ENCODE assay signal across 22 cellular contexts in genomic region chrX:22053486-22053885, GRCh38. TPM values are rescaled to one million over a fixed set of nuclear protein-coding genes. Genes with fewer than 3 reads are reported as not detected.
"Had no signal": no experiment of that assay in that cellular context is flagged by ENCODE, and none has a peak within 500 bp of the region (broad histone marks: within the 10 kb centered on the region; RNA-seq: fewer than 3 reads in every experiment).

No MANE protein-coding gene starts in this region.

- DNase-seq: activated CD4-positive, alpha-beta memory T cell treated with anti-CD3 and anti-CD28 coated beads, Interleukin-2, amount 10 ng/mL, durations not matched to agents 7 days and 5 days; activated CD4-positive, alpha-beta T cell treated with anti-CD3 and anti-CD28 coated beads, Interleukin-2, amount 10 ng/mL, durations not matched to agents 24 days and 14 days; activated CD8-positive, alpha-beta memory T cell treated with anti-CD3 and anti-CD28 coated beads, Interleukin-2, amount 10 ng/mL, durations not matched to agents 7 days and 5 days; activated effector memory CD4-positive, alpha-beta T cell treated with anti-CD3 and anti-CD28 coated beads, Interleukin-2, amount 50 U/mL, for 16 hours; activated naive CD4-positive, alpha-beta T cell treated with anti-CD3 and anti-CD28 coated beads, Interleukin-2, amount 10 ng/mL, durations not matched to agents 7 days and 5 days; activated T-cell treated with anti-CD3 and anti-CD28 coated beads for 4 hours; body of pancreas; effector CD4-positive, alpha-beta T cell; erythroblast; hippocampal formation; kidney glomerular epithelial cell; left ventricle myocardium inferior; naive thymus-derived CD8-positive, alpha-beta T cell; posterior cingulate gyrus; stimulated activated CD4-positive, alpha-beta T cell treated with anti-CD3 and anti-CD28 coated beads, Interleukin-2, amount 100 ng/mL, for 48 hours; stimulated activated CD8-positive, alpha-beta memory T cell treated with anti-CD3 and anti-CD28 coated beads, Interleukin-4, amount 100 ng/mL, for 48 hours; stimulated activated naive B cell treated with anti-CD40 and anti-IgM and Interleukin-4, amounts not matched to agents 10 μg/mL and 1 μg/mL and 100 μg/mL, for 72 hours; upper lobe of left lung had no signal

- H2AFZ ChIP-seq: neural progenitor cell had no signal

- H3K4me1 ChIP-seq: body of pancreas, left ventricle myocardium inferior, neural progenitor cell, upper lobe of left lung had no signal

- H3K27me3 ChIP-seq: body of pancreas, neural progenitor cell, upper lobe of left lung had no signal

- H3K4me2 ChIP-seq: neural progenitor cell had no signal

- H3K36me3 ChIP-seq: left ventricle myocardium inferior, neural progenitor cell, upper lobe of left lung had no signal

- H3K9ac ChIP-seq: neural progenitor cell had no signal

- H3K9me3 ChIP-seq: body of pancreas, left ventricle myocardium inferior, upper lobe of left lung had no signal

- H3K4me3 ChIP-seq: body of pancreas, left ventricle myocardium inferior, neural progenitor cell, upper lobe of left lung had no signal

- ATAC-seq: activated CD4-positive, CD25-positive, alpha-beta regulatory T cell treated with anti-CD3 and anti-CD28 coated beads, Interleukin-2, amount 50 U/mL, for 24 hours; activated CD8-positive, alpha-beta memory T cell treated with anti-CD3 and anti-CD28 coated beads, Interleukin-2, amount 10 ng/mL, durations not matched to agents 7 days and 5 days; body of pancreas; naive thymus-derived CD8-positive, alpha-beta T cell; sciatic nerve; stimulated activated naive B cell treated with anti-CD40 and anti-IgM and Interleukin-4, amounts not matched to agents 10 μg/mL and 1 μg/mL and 100 μg/mL, for 72 hours had no signal

- H3K27ac ChIP-seq: body of pancreas, left ventricle myocardium inferior, neural progenitor cell, upper lobe of left lung, VCaP had no signal

RNA-seq across cellular contexts. Expression of gene PHEX, which starts 21.4 kb away (rescaled TPM):
- total RNA-seq: body of pancreas had no signal
- polyA plus RNA-seq: naive thymus-derived CD8-positive, alpha-beta T cell had no signal
